In genomic region chr5:143214890-143215289, GRCh38 we compare ENCODE assay signal across 1 cellular context.
TF ChIP-seq lines count a peak whose summit lies in the region.

No MANE protein-coding gene starts in this region.

TF ChIP-seq in WTC11, 78 proteins besides CTCF, POLR2A, EP300 and RAD21 (continued from another document):
- TF ChIP-seq, protein P1, sequence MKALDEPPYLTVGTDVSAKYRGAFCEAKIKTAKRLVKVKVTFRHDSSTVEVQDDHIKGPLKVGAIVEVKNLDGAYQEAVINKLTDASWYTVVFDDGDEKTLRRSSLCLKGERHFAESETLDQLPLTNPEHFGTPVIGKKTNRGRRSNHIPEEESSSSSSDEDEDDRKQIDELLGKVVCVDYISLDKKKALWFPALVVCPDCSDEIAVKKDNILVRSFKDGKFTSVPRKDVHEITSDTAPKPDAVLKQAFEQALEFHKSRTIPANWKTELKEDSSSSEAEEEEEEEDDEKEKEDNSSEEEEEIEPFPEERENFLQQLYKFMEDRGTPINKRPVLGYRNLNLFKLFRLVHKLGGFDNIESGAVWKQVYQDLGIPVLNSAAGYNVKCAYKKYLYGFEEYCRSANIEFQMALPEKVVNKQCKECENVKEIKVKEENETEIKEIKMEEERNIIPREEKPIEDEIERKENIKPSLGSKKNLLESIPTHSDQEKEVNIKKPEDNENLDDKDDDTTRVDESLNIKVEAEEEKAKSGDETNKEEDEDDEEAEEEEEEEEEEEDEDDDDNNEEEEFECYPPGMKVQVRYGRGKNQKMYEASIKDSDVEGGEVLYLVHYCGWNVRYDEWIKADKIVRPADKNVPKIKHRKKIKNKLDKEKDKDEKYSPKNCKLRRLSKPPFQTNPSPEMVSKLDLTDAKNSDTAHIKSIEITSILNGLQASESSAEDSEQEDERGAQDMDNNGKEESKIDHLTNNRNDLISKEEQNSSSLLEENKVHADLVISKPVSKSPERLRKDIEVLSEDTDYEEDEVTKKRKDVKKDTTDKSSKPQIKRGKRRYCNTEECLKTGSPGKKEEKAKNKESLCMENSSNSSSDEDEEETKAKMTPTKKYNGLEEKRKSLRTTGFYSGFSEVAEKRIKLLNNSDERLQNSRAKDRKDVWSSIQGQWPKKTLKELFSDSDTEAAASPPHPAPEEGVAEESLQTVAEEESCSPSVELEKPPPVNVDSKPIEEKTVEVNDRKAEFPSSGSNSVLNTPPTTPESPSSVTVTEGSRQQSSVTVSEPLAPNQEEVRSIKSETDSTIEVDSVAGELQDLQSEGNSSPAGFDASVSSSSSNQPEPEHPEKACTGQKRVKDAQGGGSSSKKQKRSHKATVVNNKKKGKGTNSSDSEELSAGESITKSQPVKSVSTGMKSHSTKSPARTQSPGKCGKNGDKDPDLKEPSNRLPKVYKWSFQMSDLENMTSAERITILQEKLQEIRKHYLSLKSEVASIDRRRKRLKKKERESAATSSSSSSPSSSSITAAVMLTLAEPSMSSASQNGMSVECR (CRISPR knock-in tag; IDR thresholded peaks at IDR 0.05; ENCODE audit: borderline replicate concordance), result no peak
- no peak for TF ChIP-seq JAZF1 (CRISPR knock-in tag; IDR thresholded peaks at IDR 0.05)
- TF ChIP-seq, protein P2, sequence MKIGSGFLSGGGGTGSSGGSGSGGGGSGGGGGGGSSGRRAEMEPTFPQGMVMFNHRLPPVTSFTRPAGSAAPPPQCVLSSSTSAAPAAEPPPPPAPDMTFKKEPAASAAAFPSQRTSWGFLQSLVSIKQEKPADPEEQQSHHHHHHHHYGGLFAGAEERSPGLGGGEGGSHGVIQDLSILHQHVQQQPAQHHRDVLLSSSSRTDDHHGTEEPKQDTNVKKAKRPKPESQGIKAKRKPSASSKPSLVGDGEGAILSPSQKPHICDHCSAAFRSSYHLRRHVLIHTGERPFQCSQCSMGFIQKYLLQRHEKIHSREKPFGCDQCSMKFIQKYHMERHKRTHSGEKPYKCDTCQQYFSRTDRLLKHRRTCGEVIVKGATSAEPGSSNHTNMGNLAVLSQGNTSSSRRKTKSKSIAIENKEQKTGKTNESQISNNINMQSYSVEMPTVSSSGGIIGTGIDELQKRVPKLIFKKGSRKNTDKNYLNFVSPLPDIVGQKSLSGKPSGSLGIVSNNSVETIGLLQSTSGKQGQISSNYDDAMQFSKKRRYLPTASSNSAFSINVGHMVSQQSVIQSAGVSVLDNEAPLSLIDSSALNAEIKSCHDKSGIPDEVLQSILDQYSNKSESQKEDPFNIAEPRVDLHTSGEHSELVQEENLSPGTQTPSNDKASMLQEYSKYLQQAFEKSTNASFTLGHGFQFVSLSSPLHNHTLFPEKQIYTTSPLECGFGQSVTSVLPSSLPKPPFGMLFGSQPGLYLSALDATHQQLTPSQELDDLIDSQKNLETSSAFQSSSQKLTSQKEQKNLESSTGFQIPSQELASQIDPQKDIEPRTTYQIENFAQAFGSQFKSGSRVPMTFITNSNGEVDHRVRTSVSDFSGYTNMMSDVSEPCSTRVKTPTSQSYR (CRISPR knock-in tag; IDR thresholded peaks at IDR 0.05), result no peak
- TF ChIP-seq, protein P3, sequence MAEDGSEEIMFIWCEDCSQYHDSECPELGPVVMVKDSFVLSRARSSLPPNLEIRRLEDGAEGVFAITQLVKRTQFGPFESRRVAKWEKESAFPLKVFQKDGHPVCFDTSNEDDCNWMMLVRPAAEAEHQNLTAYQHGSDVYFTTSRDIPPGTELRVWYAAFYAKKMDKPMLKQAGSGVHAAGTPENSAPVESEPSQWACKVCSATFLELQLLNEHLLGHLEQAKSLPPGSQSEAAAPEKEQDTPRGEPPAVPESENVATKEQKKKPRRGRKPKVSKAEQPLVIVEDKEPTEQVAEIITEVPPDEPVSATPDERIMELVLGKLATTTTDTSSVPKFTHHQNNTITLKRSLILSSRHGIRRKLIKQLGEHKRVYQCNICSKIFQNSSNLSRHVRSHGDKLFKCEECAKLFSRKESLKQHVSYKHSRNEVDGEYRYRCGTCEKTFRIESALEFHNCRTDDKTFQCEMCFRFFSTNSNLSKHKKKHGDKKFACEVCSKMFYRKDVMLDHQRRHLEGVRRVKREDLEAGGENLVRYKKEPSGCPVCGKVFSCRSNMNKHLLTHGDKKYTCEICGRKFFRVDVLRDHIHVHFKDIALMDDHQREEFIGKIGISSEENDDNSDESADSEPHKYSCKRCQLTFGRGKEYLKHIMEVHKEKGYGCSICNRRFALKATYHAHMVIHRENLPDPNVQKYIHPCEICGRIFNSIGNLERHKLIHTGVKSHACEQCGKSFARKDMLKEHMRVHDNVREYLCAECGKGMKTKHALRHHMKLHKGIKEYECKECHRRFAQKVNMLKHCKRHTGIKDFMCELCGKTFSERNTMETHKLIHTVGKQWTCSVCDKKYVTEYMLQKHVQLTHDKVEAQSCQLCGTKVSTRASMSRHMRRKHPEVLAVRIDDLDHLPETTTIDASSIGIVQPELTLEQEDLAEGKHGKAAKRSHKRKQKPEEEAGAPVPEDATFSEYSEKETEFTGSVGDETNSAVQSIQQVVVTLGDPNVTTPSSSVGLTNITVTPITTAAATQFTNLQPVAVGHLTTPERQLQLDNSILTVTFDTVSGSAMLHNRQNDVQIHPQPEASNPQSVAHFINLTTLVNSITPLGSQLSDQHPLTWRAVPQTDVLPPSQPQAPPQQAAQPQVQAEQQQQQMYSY (CRISPR knock-in tag; IDR thresholded peaks at IDR 0.05), result no peak
- TF ChIP-seq ZNF423 (CRISPR knock-in tag; IDR thresholded peaks at IDR 0.05), result no peak
- no peak for TF ChIP-seq TEAD1 (CRISPR knock-in tag; IDR thresholded peaks at IDR 0.05)
- no peak for TF ChIP-seq E2F4 (CRISPR knock-in tag; IDR thresholded peaks at IDR 0.05; ENCODE audit: borderline replicate concordance, low read depth)
- TF ChIP-seq PREB (CRISPR knock-in tag; IDR thresholded peaks at IDR 0.05; ENCODE audit: borderline replicate concordance), result no peak
- TF ChIP-seq IRF2 (CRISPR knock-in tag; IDR thresholded peaks at IDR 0.05; ENCODE audit: borderline replicate concordance, low read depth), result no peak
